In the genomic region with DNA sequence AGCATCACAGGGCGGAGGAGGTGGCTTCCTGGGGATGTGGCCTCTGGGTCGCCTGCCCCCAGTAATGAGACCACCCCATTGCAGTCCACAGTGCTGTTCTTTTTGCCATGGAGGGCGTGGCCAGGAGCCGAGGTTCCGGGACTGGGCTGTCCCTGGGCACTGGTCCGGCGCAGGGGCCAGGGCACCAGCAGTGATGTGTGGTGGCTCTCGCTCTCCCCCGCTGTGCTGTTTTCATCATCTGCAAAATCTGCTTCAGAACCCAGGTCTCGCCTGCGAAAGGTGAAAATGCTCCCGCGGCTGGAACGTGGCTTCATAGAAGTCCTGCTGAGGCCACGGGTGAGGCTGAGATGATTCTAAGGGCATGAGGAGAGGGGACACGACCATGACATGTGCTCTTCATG, we compare ENCODE assay signal across 21 cellular contexts. TPM values are rescaled to one million over a fixed set of nuclear protein-coding genes. Genes with fewer than 3 reads are reported as not detected.
"Had no signal": no experiment of that assay in that cellular context is flagged by ENCODE, and none has a peak within 500 bp of the region (broad histone marks: within the 10 kb centered on the region; RNA-seq: fewer than 3 reads in every experiment).

No MANE protein-coding gene starts in this region.

- DNase-seq: dermis blood vessel endothelial cell; effector memory CD4-positive, alpha-beta T cell; hypothalamus; left ventricle myocardium superior; mesendoderm; midbrain; naive thymus-derived CD4-positive, alpha-beta T cell; occipital lobe; pancreas; stimulated activated CD4-positive, alpha-beta T cell treated with anti-CD3 and anti-CD28 coated beads, Interleukin-2, amount 100 ng/mL, for 24 hours; stimulated activated CD4-positive, alpha-beta T cell treated with anti-CD3 and anti-CD28 coated beads, Interleukin-4, amount 100 ng/mL, for 24 hours; stimulated activated naive CD4-positive, alpha-beta T cell treated with Interleukin-2 at 50 U/mL for 16 hours; stomach; thyroid gland; trophoblast cell had no signal

- H3K9me3 Mint-ChIP-seq: stimulated activated effector memory CD8-positive, alpha-beta T cell treated with anti-CD3 and anti-CD28 coated beads, Interleukin-12 subunit alpha, Interleukin-12 subunit beta, amount 100 ng/mL, for 72 hours had no signal

- H3K27me3 ChIP-seq: pancreas, right lobe of liver, stomach, thyroid gland had no signal

- H3K4me3 Mint-ChIP-seq: naive thymus-derived CD4-positive, alpha-beta T cell; stimulated activated effector memory CD8-positive, alpha-beta T cell treated with anti-CD3 and anti-CD28 coated beads, Interleukin-12 subunit alpha, Interleukin-12 subunit beta, amount 100 ng/mL, for 72 hours had no signal

- ATAC-seq: left ventricle myocardium superior; naive thymus-derived CD4-positive, alpha-beta T cell; pancreas; right lobe of liver; stimulated activated effector memory CD8-positive, alpha-beta T cell treated with anti-CD3 and anti-CD28 coated beads, Interleukin-12 subunit alpha, Interleukin-12 subunit beta, amount 100 ng/mL, for 72 hours had no signal

- H3K36me3 ChIP-seq: pancreas, right lobe of liver, stomach, thyroid gland had no signal

- H3K36me3 Mint-ChIP-seq: naive thymus-derived CD4-positive, alpha-beta T cell; stimulated activated effector memory CD8-positive, alpha-beta T cell treated with anti-CD3 and anti-CD28 coated beads, Interleukin-12 subunit alpha, Interleukin-12 subunit beta, amount 100 ng/mL, for 72 hours had no signal

- H3K4me3 ChIP-seq: coronary artery, pancreas, right lobe of liver, smooth muscle cell, stomach, thyroid gland had no signal

- H3K4me1 ChIP-seq: pancreas, right lobe of liver, stomach, thyroid gland had no signal

- H3K4me2 ChIP-seq: smooth muscle cell had no signal

- H3K4me1 Mint-ChIP-seq: stimulated activated effector memory CD8-positive, alpha-beta T cell treated with anti-CD3 and anti-CD28 coated beads, Interleukin-12 subunit alpha, Interleukin-12 subunit beta, amount 100 ng/mL, for 72 hours had no signal

- H3K27ac Mint-ChIP-seq: naive thymus-derived CD4-positive, alpha-beta T cell; progenitor cell of endocrine pancreas; stimulated activated effector memory CD8-positive, alpha-beta T cell treated with anti-CD3 and anti-CD28 coated beads, Interleukin-12 subunit alpha, Interleukin-12 subunit beta, amount 100 ng/mL, for 72 hours had no signal

- H3K9me3 ChIP-seq: pancreas, right lobe of liver, stomach, thyroid gland had no signal

- H3K27ac ChIP-seq: coronary artery, pancreas, right lobe of liver, stomach, thyroid gland had no signal

- H3K27me3 Mint-ChIP-seq: naive thymus-derived CD4-positive, alpha-beta T cell had no signal

RNA-seq across cellular contexts. Expression of a gene that starts 45.8 kb away (rescaled TPM):
- polyA plus RNA-seq: naive thymus-derived CD4-positive, alpha-beta T cell; neural cell had no signal
